ENCODE assay signal across 1 cellular context in the genomic region with DNA sequence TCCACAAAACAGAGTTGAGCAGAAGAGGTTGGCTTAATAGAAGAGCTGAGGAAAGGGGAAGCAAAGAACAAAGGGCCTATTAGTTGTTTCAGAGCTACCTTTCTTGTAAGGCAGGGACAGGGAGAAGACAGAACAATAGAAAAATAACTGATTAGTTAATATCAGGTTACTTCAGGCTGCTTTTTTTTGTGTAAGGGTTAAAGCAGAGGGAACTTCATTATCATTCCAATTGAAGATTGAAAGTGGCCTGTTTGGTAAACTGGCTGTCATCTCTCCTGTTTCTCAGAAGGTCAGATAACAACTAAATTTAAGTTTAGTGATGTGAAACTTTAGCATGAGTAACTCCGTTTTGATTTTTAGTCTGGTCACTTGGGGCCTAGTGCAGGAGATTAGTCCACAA.
TF ChIP-seq lines count a peak whose summit lies in the region.

No MANE protein-coding gene starts in this region.

TF ChIP-seq in H1, 55 proteins besides CTCF, POLR2A, EP300 and RAD21 (continued from another document):
- TF ChIP-seq EGR1 (IDR thresholded peaks at IDR 0.05; ENCODE audit: borderline replicate concordance, low read depth, low read length) = no peak
- TF ChIP-seq YY1 (IDR thresholded peaks at IDR 0.05; ENCODE audit: low read depth, low read length) = no peak
- no peak for TF ChIP-seq ZNF274 (IDR thresholded peaks at IDR 0.05; ENCODE audit: borderline replicate concordance, extremely low read depth, low read length)
- TF ChIP-seq, protein P1, sequence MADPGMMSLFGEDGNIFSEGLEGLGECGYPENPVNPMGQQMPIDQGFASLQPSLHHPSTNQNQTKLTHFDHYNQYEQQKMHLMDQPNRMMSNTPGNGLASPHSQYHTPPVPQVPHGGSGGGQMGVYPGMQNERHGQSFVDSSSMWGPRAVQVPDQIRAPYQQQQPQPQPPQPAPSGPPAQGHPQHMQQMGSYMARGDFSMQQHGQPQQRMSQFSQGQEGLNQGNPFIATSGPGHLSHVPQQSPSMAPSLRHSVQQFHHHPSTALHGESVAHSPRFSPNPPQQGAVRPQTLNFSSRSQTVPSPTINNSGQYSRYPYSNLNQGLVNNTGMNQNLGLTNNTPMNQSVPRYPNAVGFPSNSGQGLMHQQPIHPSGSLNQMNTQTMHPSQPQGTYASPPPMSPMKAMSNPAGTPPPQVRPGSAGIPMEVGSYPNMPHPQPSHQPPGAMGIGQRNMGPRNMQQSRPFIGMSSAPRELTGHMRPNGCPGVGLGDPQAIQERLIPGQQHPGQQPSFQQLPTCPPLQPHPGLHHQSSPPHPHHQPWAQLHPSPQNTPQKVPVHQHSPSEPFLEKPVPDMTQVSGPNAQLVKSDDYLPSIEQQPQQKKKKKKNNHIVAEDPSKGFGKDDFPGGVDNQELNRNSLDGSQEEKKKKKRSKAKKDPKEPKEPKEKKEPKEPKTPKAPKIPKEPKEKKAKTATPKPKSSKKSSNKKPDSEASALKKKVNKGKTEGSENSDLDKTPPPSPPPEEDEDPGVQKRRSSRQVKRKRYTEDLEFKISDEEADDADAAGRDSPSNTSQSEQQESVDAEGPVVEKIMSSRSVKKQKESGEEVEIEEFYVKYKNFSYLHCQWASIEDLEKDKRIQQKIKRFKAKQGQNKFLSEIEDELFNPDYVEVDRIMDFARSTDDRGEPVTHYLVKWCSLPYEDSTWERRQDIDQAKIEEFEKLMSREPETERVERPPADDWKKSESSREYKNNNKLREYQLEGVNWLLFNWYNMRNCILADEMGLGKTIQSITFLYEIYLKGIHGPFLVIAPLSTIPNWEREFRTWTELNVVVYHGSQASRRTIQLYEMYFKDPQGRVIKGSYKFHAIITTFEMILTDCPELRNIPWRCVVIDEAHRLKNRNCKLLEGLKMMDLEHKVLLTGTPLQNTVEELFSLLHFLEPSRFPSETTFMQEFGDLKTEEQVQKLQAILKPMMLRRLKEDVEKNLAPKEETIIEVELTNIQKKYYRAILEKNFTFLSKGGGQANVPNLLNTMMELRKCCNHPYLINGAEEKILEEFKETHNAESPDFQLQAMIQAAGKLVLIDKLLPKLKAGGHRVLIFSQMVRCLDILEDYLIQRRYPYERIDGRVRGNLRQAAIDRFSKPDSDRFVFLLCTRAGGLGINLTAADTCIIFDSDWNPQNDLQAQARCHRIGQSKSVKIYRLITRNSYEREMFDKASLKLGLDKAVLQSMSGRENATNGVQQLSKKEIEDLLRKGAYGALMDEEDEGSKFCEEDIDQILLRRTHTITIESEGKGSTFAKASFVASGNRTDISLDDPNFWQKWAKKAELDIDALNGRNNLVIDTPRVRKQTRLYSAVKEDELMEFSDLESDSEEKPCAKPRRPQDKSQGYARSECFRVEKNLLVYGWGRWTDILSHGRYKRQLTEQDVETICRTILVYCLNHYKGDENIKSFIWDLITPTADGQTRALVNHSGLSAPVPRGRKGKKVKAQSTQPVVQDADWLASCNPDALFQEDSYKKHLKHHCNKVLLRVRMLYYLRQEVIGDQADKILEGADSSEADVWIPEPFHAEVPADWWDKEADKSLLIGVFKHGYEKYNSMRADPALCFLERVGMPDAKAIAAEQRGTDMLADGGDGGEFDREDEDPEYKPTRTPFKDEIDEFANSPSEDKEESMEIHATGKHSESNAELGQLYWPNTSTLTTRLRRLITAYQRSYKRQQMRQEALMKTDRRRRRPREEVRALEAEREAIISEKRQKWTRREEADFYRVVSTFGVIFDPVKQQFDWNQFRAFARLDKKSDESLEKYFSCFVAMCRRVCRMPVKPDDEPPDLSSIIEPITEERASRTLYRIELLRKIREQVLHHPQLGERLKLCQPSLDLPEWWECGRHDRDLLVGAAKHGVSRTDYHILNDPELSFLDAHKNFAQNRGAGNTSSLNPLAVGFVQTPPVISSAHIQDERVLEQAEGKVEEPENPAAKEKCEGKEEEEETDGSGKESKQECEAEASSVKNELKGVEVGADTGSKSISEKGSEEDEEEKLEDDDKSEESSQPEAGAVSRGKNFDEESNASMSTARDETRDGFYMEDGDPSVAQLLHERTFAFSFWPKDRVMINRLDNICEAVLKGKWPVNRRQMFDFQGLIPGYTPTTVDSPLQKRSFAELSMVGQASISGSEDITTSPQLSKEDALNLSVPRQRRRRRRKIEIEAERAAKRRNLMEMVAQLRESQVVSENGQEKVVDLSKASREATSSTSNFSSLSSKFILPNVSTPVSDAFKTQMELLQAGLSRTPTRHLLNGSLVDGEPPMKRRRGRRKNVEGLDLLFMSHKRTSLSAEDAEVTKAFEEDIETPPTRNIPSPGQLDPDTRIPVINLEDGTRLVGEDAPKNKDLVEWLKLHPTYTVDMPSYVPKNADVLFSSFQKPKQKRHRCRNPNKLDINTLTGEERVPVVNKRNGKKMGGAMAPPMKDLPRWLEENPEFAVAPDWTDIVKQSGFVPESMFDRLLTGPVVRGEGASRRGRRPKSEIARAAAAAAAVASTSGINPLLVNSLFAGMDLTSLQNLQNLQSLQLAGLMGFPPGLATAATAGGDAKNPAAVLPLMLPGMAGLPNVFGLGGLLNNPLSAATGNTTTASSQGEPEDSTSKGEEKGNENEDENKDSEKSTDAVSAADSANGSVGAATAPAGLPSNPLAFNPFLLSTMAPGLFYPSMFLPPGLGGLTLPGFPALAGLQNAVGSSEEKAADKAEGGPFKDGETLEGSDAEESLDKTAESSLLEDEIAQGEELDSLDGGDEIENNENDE (IDR thresholded peaks at IDR 0.05; ENCODE audit: insufficient replicate concordance, low read length) = no peak
- no peak for TF ChIP-seq HDAC6 (IDR thresholded peaks at IDR 0.05; ENCODE audit: low read depth, low read length)
- TF ChIP-seq SRF (IDR thresholded peaks at IDR 0.05; ENCODE audit: low read depth, low read length) = no peak
- no peak for TF ChIP-seq NRF1 (IDR thresholded peaks at IDR 0.05; ENCODE audit: low read depth, low read length)
- TF ChIP-seq FOSL1 (IDR thresholded peaks at IDR 0.05; ENCODE audit: insufficient read depth, low read depth, low read length) = no peak
- TF ChIP-seq CEBPB (IDR thresholded peaks at IDR 0.05; ENCODE audit: low read depth, low read length) = no peak
- TF ChIP-seq SUZ12 (IDR thresholded peaks at IDR 0.05; ENCODE audit: low read length) = no peak
TF ChIP-seq in H1: peak in this region for 0.
